In genomic region chr22:42856865-42857704, GRCh38 we compare ENCODE assay signal across 8 cellular contexts. TPM values are rescaled to one million over a fixed set of nuclear protein-coding genes. Genes with fewer than 3 reads are reported as not detected.
A peak's percentile ranks its signal among the peaks of the same experiment; 100 is the strongest.
DNase-seq lines count a peak whose midpoint lies in the region; ATAC-seq and TF ChIP-seq lines count a peak whose summit lies in the region.

TSS of gene ARFGAP3 (minus strand) at chr22:42857273. CDS start at chr22:42857182, 91 bp downstream.

- DNase-seq in AG04450 (ENCODE audit: low read depth, low spot score): peak; percentile 76
- DNase-seq in NCI-H345 treated with DMSO at 0.1 percent for 48 hours (lab: John Stamatoyannopoulos, UW; ENCODE audit: unreplicated experiment): peak; percentile 64
- DNase-seq in activated CD4-positive, CD25-positive, alpha-beta regulatory T cell (lab: John Stamatoyannopoulos, UW): peak; percentile 79 to 94 (median 90)
- DNase-seq in caudate nucleus (lab: John Stamatoyannopoulos, UW): peak in 60 of 61 donors; percentile 33 to 94 (median 87)
- peak; percentile 97 to 98 (median 97) for DNase-seq in immature natural killer cell
- peak; percentile 86 for DNase-seq in smooth muscle cell of the brain vasculature (ENCODE audit: low read depth, low spot score)

- no peaks in the 10 kb centered on the region for H3K9me3 Mint-ChIP-seq in immature natural killer cell

- no peak for TF ChIP-seq CTCF in AG04450 (IDR thresholded peaks at IDR 0.05; ENCODE audit: low read depth, low read length)

- H3K27me3 ChIP-seq in AG04450 (ENCODE audit: control insufficient read depth, insufficient read depth, low read length): no peaks in the 10 kb centered on the region

- peak within 1 kb of the TSS; percentile 93 for H3K4me3 ChIP-seq in AG04450 (ENCODE audit: low read depth, low read length)

- peak within 1 kb of the TSS; percentile 91 to 97 (median 96) for H3K27ac Mint-ChIP-seq in immature natural killer cell

- H3K4me3 Mint-ChIP-seq in immature natural killer cell: peak within 1 kb of the TSS; percentile 90 to 92 (median 91)

- CTCF ChIA-PET in AG04450 (lab: Charles Lee): no interaction called here

- peaks cover 0 to 2% (median 0%) of the 10 kb centered on the region in 3 donors for H3K36me3 Mint-ChIP-seq in immature natural killer cell

- POLR2A ChIA-PET in AG04450 (lab: Yijun Ruan, JAX): interaction anchor here (0.5 to 1.9 kb wide), 7 partner anchors 13 to 819 kb away, joined by 3 to 14 read pairs (median 6); partner anchors contain the start of gene PACSIN2

- peaks cover 8% of the 10 kb centered on the region; the same call in 1 of the 2 replicates for H3K9me3 ChIP-seq in AG04450 (ENCODE audit: control insufficient read depth, insufficient read depth, low read length)

- H3K27ac ChIP-seq in AG04450 (ENCODE audit: low read depth, low read length) (peak within 1 kb of the TSS; percentile 91), caudate nucleus (ENCODE audit: low read depth, low read length) (peak within 1 kb of the TSS; percentile 93)

- H3K4me1 Mint-ChIP-seq in immature natural killer cell: peaks cover 17 to 21% of the 10 kb centered on the region in 2 donors

- ATAC-seq in GM18909 (IDR thresholded peaks at IDR 0.05; ENCODE audit: poor library complexity, unreplicated experiment) (peak; percentile 81), HG03175 (IDR thresholded peaks at IDR 0.05; ENCODE audit: unreplicated experiment) (peak; percentile 84)

- H3K27me3 Mint-ChIP-seq in immature natural killer cell (ENCODE audit: low read depth in 3 of 3): peaks cover 0 to 8% (median 2%) of the 10 kb centered on the region in 3 donors

RNA-seq across cellular contexts. Expression of gene ARFGAP3, which starts in this region (rescaled TPM):
- 54.2 and 69.4 TPM in 2 replicates for polyA plus RNA-seq in AG04450 (2011; rRNA removed)
- polyA minus RNA-seq in AG04450 (2011; rRNA and poly(A)+ RNA removed): 39.8 and 42.8 TPM in 2 replicates
- polyA plus RNA-seq in immature natural killer cell: 10 to 100 TPM; 58.3 to 63.7 (median 60.6) TPM

Comparison
In these comparisons a context has a peak if more than half of its experiments do, and no peak if none do; other contexts are left out.
1. Peak in every context shown above with its lines: DNase-seq, ATAC-seq, H3K4me3 ChIP-seq and H3K27ac ChIP-seq.